12 cellular contexts compared by ENCODE assay signal in the genomic region with DNA sequence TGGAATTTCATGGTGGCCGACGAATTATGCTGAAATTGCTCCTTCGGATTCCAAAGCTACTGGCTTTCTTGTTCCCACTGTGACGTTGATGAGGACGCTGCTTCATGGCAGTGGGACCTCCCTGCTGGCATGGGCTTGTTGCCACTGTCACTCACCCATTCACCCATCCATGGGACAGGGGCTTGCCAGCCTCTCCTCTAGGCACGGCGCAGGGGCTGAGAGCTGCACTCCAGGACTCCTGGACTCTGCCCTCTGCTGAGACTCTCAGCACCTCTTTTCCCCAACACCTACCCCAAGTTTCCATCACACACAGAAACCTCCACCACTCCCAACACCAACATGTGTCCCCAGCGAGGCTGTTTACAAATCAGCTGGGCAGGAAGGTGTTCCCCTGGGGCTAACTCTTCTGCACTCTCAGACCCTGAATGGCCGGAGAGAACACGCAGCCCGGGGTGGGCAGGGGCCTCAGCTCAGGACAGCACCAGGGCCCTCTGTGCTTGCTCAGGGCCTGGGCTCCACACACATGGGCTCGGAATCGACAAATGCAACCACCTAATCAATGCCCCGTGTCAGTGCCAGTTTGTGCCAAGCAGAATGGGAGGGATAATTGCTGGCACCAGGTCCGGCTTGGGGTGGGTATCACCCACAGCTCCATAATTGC. TPM values are rescaled to one million over a fixed set of nuclear protein-coding genes. Genes with fewer than 3 reads are reported as not detected.
A peak's percentile ranks its signal among the peaks of the same experiment; 100 is the strongest.
DNase-seq lines count a peak whose midpoint lies in the region; ATAC-seq and TF ChIP-seq lines count a peak whose summit lies in the region.
"Had no signal": no experiment of that assay in that cellular context is flagged by ENCODE, and none has a peak within 500 bp of the region (broad histone marks: within the 10 kb centered on the region; RNA-seq: fewer than 3 reads in every experiment).

No MANE protein-coding gene starts in this region.

- H3K36me3 Mint-ChIP-seq in activated CD8-positive, alpha-beta memory T cell treated with anti-CD3 and anti-CD28 coated beads, Interleukin-2, amount 10 ng/mL, durations not matched to agents 7 days and 5 days: peaks cover 37% of the 10 kb centered on the region
- H3K36me3 Mint-ChIP-seq in MCF 10A (ENCODE audit: insufficient read depth, unreplicated experiment): peaks cover 7% of the 10 kb centered on the region

- no TSS peak for BruUV-seq in PC-9 (replicated peaks; lab: Mats Ljungman, UMichigan)
- no TSS peak for BruUV-seq in MCF 10A (replicated peaks; lab: Mats Ljungman, UMichigan)

- no peak overlapping the region for H2BK5ac ChIP-seq in neuronal stem cell (ENCODE audit: low read length)

- H3K9ac ChIP-seq in neuronal stem cell (ENCODE audit: low read depth, low read length, poor library complexity): no peak overlapping the region
- H3K9ac ChIP-seq: SK-N-SH had no signal

- H3K79me2 ChIP-seq in PC-9 (ENCODE audit: low read depth): peaks cover 7% of the 10 kb centered on the region

- no peaks in the 10 kb centered on the region for H3K27me3 Mint-ChIP-seq in activated CD8-positive, alpha-beta memory T cell treated with anti-CD3 and anti-CD28 coated beads, Interleukin-2, amount 10 ng/mL, durations not matched to agents 7 days and 5 days
- no peaks in the 10 kb centered on the region for H3K27me3 Mint-ChIP-seq in MCF 10A (ENCODE audit: insufficient read depth, unreplicated experiment)

- H3K4me3 Mint-ChIP-seq in activated CD8-positive, alpha-beta memory T cell treated with anti-CD3 and anti-CD28 coated beads, Interleukin-2, amount 10 ng/mL, durations not matched to agents 7 days and 5 days: peak overlapping the region; percentile 48
- H3K4me3 Mint-ChIP-seq in MCF 10A (ENCODE audit: unreplicated experiment): peak overlapping the region; percentile 24

- 0 out of 2 replicates have a peak overlapping the region, but pooled peaks have one; percentile 46 for H3K4me3 ChIP-seq in PC-9
- H3K4me3 ChIP-seq in neuronal stem cell (ENCODE audit: low read length in 2 of 2): peak overlapping the region in 1 of 2 donors; percentile 8
- H3K4me3 ChIP-seq: thoracic aorta had no signal

- H3K9me3 ChIP-seq in PC-9 (ENCODE audit: insufficient read depth, low read depth) (no peaks in the 10 kb centered on the region), neuronal stem cell (replicated peaks in 1 of 2; ENCODE audit: control insufficient read depth in 2 of 2, insufficient read depth in 1 of 2, low read depth in 1 of 2, low read length in 2 of 2) (peaks cover 0 to 3% of the 10 kb centered on the region in 2 donors)
- H3K9me3 ChIP-seq: SK-N-SH, thoracic aorta had no signal

- H3F3A ChIP-seq in PC-9 (ENCODE audit: insufficient read depth, low read depth): peaks cover 41% of the 10 kb centered on the region

- ATAC-seq in activated CD8-positive, alpha-beta memory T cell treated with anti-CD3 and anti-CD28 coated beads, Interleukin-2, amount 10 ng/mL, durations not matched to agents 7 days and 5 days: no peak
- ATAC-seq in esophagus mucosa: no peak

- H2BK15ac ChIP-seq in neuronal stem cell (ENCODE audit: low read length): no peak overlapping the region

- H3K79me1 ChIP-seq in neuronal stem cell (ENCODE audit: low read depth, low read length): no peaks in the 10 kb centered on the region

- no peak overlapping the region for H3K18ac ChIP-seq in neuronal stem cell (ENCODE audit: low read length)

- H3K4me1 ChIP-seq in PC-9 (replicated peaks; ENCODE audit: insufficient read depth) (peaks cover 53% of the 10 kb centered on the region), neuronal stem cell (ENCODE audit: control insufficient read depth in 2 of 2, insufficient read depth in 1 of 2, low read depth in 1 of 2, low read length in 2 of 2) (peaks cover 0 to 1% of the 10 kb centered on the region in 2 donors)

- H3K4me2 ChIP-seq in PC-9 (peak overlapping the region; percentile 76), neuronal stem cell (ENCODE audit: insufficient read depth, low read length, poor library complexity, severe bottlenecking) (no peak overlapping the region)
- H3K4me2 ChIP-seq: SK-N-SH had no signal

- no peaks in the 10 kb centered on the region for H4K20me1 ChIP-seq in PC-9 (ENCODE audit: insufficient read depth)

- no peak overlapping the region for H4K91ac ChIP-seq in neuronal stem cell (ENCODE audit: low read depth, low read length, poor library complexity)

- peak overlapping the region; percentile 20 for H3K27ac Mint-ChIP-seq in activated CD8-positive, alpha-beta memory T cell treated with anti-CD3 and anti-CD28 coated beads, Interleukin-2, amount 10 ng/mL, durations not matched to agents 7 days and 5 days
- H3K27ac Mint-ChIP-seq in MCF 10A (ENCODE audit: low read depth, unreplicated experiment): peak overlapping the region; percentile 12

- no peak overlapping the region for H2BK12ac ChIP-seq in neuronal stem cell (ENCODE audit: low read length)

- POLR2A ChIA-PET in PC-9 (lab: Charles Lee; ENCODE audit: unreplicated experiment): interaction anchor here (0.6 to 1.5 kb wide), 2 partner anchors 10 to 12 kb away, joined by 10 to 23 read pairs; no protein-coding TSS in a partner anchor
- POLR2A ChIA-PET in MCF 10A (lab: Yijun Ruan, JAX): interaction anchor here (1.1 to 3.5 kb wide), 9 partner anchors 9 to 213 kb away, joined by 3 to 26 read pairs (median 7); a partner anchor contains a TSS

- no peak overlapping the region for H4K8ac ChIP-seq in neuronal stem cell (ENCODE audit: low read depth, low read length)

- no peak overlapping the region for H2AFZ ChIP-seq in PC-9
- no peak overlapping the region for H2AFZ ChIP-seq in neuronal stem cell (ENCODE audit: low read length)

- no peak for DNase-seq in activated CD8-positive, alpha-beta memory T cell treated with anti-CD3 and anti-CD28 coated beads, Interleukin-2, amount 10 ng/mL, durations not matched to agents 7 days and 5 days
- no peak for DNase-seq in activated CD8-positive, alpha-beta memory T cell treated with anti-CD3 and anti-CD28 coated beads, Interleukin-2, amount 50 U/mL, for 48 hours
- no peak for DNase-seq in PC-9
- no peak for DNase-seq in MCF 10A (ENCODE audit: unreplicated experiment)
- DNase-seq in neuronal stem cell (ENCODE audit: low spot score): no peak
- DNase-seq in SW480 (ENCODE audit: low spot score): no peak
- DNase-seq in SK-N-DZ (ENCODE audit: low spot score): no peak
- DNase-seq: NCI-H1092 treated with DMSO at 0.1 percent for 48 hours, nucleus accumbens, SK-N-SH had no signal

- H3K27me3 ChIP-seq in PC-9 (ENCODE audit: insufficient read depth, low read depth): no peaks in the 10 kb centered on the region
- peaks cover 18 to 65% (median 59%) of the 10 kb centered on the region in 3 experiments for H3K27me3 ChIP-seq in neuronal stem cell (ENCODE audit: control insufficient read depth in 3 of 3, insufficient read depth in 3 of 3, low read depth in 1 of 3, low read length in 3 of 3)

- peaks cover 68% of the 10 kb centered on the region for H3K4me1 Mint-ChIP-seq in activated CD8-positive, alpha-beta memory T cell treated with anti-CD3 and anti-CD28 coated beads, Interleukin-2, amount 10 ng/mL, durations not matched to agents 7 days and 5 days
- H3K4me1 Mint-ChIP-seq in MCF 10A (ENCODE audit: insufficient read depth, unreplicated experiment): peaks cover 30% of the 10 kb centered on the region

- WGBS in neuronal stem cell (ENCODE audit: extremely low coverage in 2 of 2, insufficient read length in 2 of 2, insufficient replicate concordance in 1 of 2), 2 donors: no CpG with 5 or more reads among the region's 15 CpGs

- H3K27ac ChIP-seq in PC-9 (peak overlapping the region; percentile 94), neuronal stem cell (replicated peaks; ENCODE audit: low read length) (no peak overlapping the region)
- H3K27ac ChIP-seq: thoracic aorta had no signal

- no peaks in the 10 kb centered on the region for H3K9me2 ChIP-seq in PC-9 (ENCODE audit: insufficient read depth)
- H3K9me2 ChIP-seq: SK-N-SH had no signal

- H3K23ac ChIP-seq in neuronal stem cell (ENCODE audit: low read depth, low read length, poor library complexity): peak overlapping the region; percentile 29

- TF ChIP-seq CTCF in PC-9 (conservative IDR thresholded peaks at IDR 0.05): no peak
- no peak for TF ChIP-seq CTCF in MCF 10A (IDR thresholded peaks at IDR 0.05; ENCODE audit: unreplicated experiment)

- CTCF ChIA-PET in activated CD8-positive, alpha-beta memory T cell treated with anti-CD3 and anti-CD28 coated beads, Interleukin-2, amount 10 ng/mL, durations not matched to agents 7 days and 5 days (lab: Charles Lee): interaction anchor here (1.4 to 11.1 kb wide), 3 partner anchors 12 to 24 kb away, joined by 3 to 185 read pairs (median 8); a partner anchor contains a TSS
- CTCF ChIA-PET in PC-9 (lab: Charles Lee) (interaction anchor here (0.6 kb wide), 1 partner anchor 471 kb away, joined by 3 read pairs; no protein-coding TSS in a partner anchor), MCF 10A (lab: Yijun Ruan, JAX) (interaction anchor here (0.6 to 1.4 kb wide), 5 partner anchors 8 to 114 kb away, joined by 3 to 8 read pairs (median 4); no protein-coding TSS in a partner anchor)

- no peak overlapping the region for H3K14ac ChIP-seq in neuronal stem cell (ENCODE audit: low read length)

- H3K36me3 ChIP-seq in PC-9 (ENCODE audit: low read depth) (no peaks in the 10 kb centered on the region), neuronal stem cell (replicated peaks in 1 of 2; ENCODE audit: control insufficient read depth in 2 of 2, insufficient read depth in 2 of 2, low read length in 2 of 2) (no peaks in the 10 kb centered on the region)
- H3K36me3 ChIP-seq: thoracic aorta had no signal

- H3K9me3 Mint-ChIP-seq in activated CD8-positive, alpha-beta memory T cell treated with anti-CD3 and anti-CD28 coated beads, Interleukin-2, amount 10 ng/mL, durations not matched to agents 7 days and 5 days (ENCODE audit: low read depth): no peaks in the 10 kb centered on the region
- H3K9me3 Mint-ChIP-seq in MCF 10A (ENCODE audit: unreplicated experiment): no peaks in the 10 kb centered on the region

- H2AK5ac ChIP-seq in neuronal stem cell (ENCODE audit: low read depth, low read length): peak overlapping the region; percentile 54

- no peak overlapping the region for H3K4ac ChIP-seq in neuronal stem cell (ENCODE audit: low read length)

- intact Hi-C loops in PC-9 (cut with micrococcal nuclease; ENCODE audit: unreplicated experiment) (no loop called here), MCF 10A (cut with micrococcal nuclease) (no loop called here)

- no peak overlapping the region for H2BK120ac ChIP-seq in neuronal stem cell (ENCODE audit: low read depth, low read length)

RNA-seq across cellular contexts. Expression of a gene that starts 3.1 kb away (rescaled TPM):
- 100 to 1,000 TPM; 336 to 372 TPM for total RNA-seq in activated CD8-positive, alpha-beta memory T cell treated with anti-CD3 and anti-CD28 coated beads, Interleukin-2, amount 10 ng/mL, durations not matched to agents 7 days and 5 days
- total RNA-seq in PC-9 (2021) (3.6 and 6.0 TPM in 2 replicates), MCF 10A (2022) (24.8 and 29.3 TPM in 2 replicates), esophagus mucosa (7.1 TPM)
- 0.06 TPM for polyA plus RNA-seq in neuronal stem cell (2013, experiment 1 of 2)
- 0.12 TPM for polyA plus RNA-seq in neuronal stem cell (2013, experiment 2 of 2)
- 0.07 TPM in 1 of 2 replicates, not detected in the other for polyA plus RNA-seq in SK-N-DZ (2014; cell fraction: cytosol; rRNA removed)
- polyA plus RNA-seq in SK-N-DZ (2014; cell fraction: nucleus; rRNA removed): 0.13 TPM in 1 of 2 replicates, not detected in the other

RNA-seq across cellular contexts. Expression of a gene that starts 22.3 kb away (rescaled TPM):
- 10 to 100 TPM; 56.8 to 62.9 TPM for total RNA-seq in activated CD8-positive, alpha-beta memory T cell treated with anti-CD3 and anti-CD28 coated beads, Interleukin-2, amount 10 ng/mL, durations not matched to agents 7 days and 5 days
- total RNA-seq in PC-9 (2021) (22.8 and 30.4 TPM in 2 replicates), MCF 10A (2022) (40.4 and 58.7 TPM in 2 replicates), esophagus mucosa (27.2 TPM)
- polyA plus RNA-seq in neuronal stem cell (2013, experiment 1 of 2): 17.0 TPM
- polyA plus RNA-seq in neuronal stem cell (2013, experiment 2 of 2): 16.6 TPM
- 17.1 and 23.9 TPM in 2 replicates for polyA plus RNA-seq in SK-N-DZ (2014; cell fraction: cytosol; rRNA removed)
- 12.7 and 14.2 TPM in 2 replicates for polyA plus RNA-seq in SK-N-DZ (2014; cell fraction: nucleus; rRNA removed)

RNA-seq across cellular contexts. Expression of a gene that starts 44.1 kb away (rescaled TPM):
- 10 to 100 TPM; 46.0 to 49.9 TPM for total RNA-seq in activated CD8-positive, alpha-beta memory T cell treated with anti-CD3 and anti-CD28 coated beads, Interleukin-2, amount 10 ng/mL, durations not matched to agents 7 days and 5 days
- total RNA-seq in PC-9 (2021): 162 and 174 TPM in 2 replicates
- total RNA-seq in MCF 10A (2022): 326 and 338 TPM in 2 replicates
- 134 TPM for polyA plus RNA-seq in neuronal stem cell (2013, experiment 1 of 2)
- 131 TPM for polyA plus RNA-seq in neuronal stem cell (2013, experiment 2 of 2)
- 67.1 TPM for total RNA-seq in esophagus mucosa
- polyA plus RNA-seq in SK-N-DZ (2014; cell fraction: cytosol; rRNA removed): 183 and 199 TPM in 2 replicates
- 130 and 133 TPM in 2 replicates for polyA plus RNA-seq in SK-N-DZ (2014; cell fraction: nucleus; rRNA removed)

Comparison
In these comparisons a context has a peak if more than half of its experiments do, and no peak if none do; other contexts are left out.
1. RNA of a gene that starts 3.1 kb away (total RNA-seq): 336 to 372 TPM in activated CD8-positive, alpha-beta memory T cell treated with anti-CD3 and anti-CD28 coated beads, Interleukin-2, amount 10 ng/mL, durations not matched to agents 7 days and 5 days; 24.8 to 29.3 TPM in MCF 10A, 7.1 TPM in esophagus mucosa (single experiment) and 3.6 to 6.0 TPM in PC-9; every median in the first group is over 10 times any median in the second.